Comparison of ENCODE assay signal across 8 cellular contexts in genomic region chr22:28884754-28885375, GRCh38. TPM values are rescaled to one million over a fixed set of nuclear protein-coding genes. Genes with fewer than 3 reads are reported as not detected.
DNase-seq lines count a peak whose midpoint lies in the region; ATAC-seq and TF ChIP-seq lines count a peak whose summit lies in the region.

No MANE protein-coding gene starts in this region.

- H4K20me1 ChIP-seq in BLaER1 = peaks cover 57% of the 10 kb centered on the region

- DNase-seq in MG63 (no peak), dorsolateral prefrontal cortex (peak in 1 of 10 donors; percentile 22), globus pallidus (ENCODE audit: low spot score) (no peak), C1 segment of cervical spinal cord (lab: John Stamatoyannopoulos, UW) (no peak), GOT3 (lab: John Stamatoyannopoulos, UW) (no peak)

- ATAC-seq in HG03039 (IDR thresholded peaks at IDR 0.05; ENCODE audit: unreplicated experiment) = no peak

- no peaks in the 10 kb centered on the region for H3K36me3 ChIP-seq in BLaER1
- no peaks in the 10 kb centered on the region for H3K36me3 ChIP-seq in MG63

- intact Hi-C loops in dorsolateral prefrontal cortex (cut with DNase I) = no loop called here

- H3K9me3 Mint-ChIP-seq in nephron = no peaks in the 10 kb centered on the region

- TF ChIP-seq CTCF in dorsolateral prefrontal cortex (IDR thresholded peaks at IDR 0.05 in 54 of 56, conservative IDR thresholded peaks at IDR 0.05 in 2 of 56; ENCODE audit: low read depth in 1 of 56, partially characterized antibody in 56 of 56) (no peak), nephron (IDR thresholded peaks at IDR 0.05; ENCODE audit: unreplicated experiment in 3 of 3) (no peak)

- 0 out of 2 replicates have a peak overlapping the region, but pooled peaks have one; percentile 78 for H3K9ac ChIP-seq in BLaER1

- no peaks in the 10 kb centered on the region for H3K9me3 ChIP-seq in BLaER1
- H3K9me3 ChIP-seq in MG63 = no peaks in the 10 kb centered on the region

- H3K27me3 ChIP-seq in BLaER1 = 0 out of 2 replicates have a peak, but pooled peaks cover 4% of the 10 kb centered on the region
- H3K27me3 ChIP-seq in MG63 = no peaks in the 10 kb centered on the region
- no peaks in the 10 kb centered on the region for H3K27me3 ChIP-seq in dorsolateral prefrontal cortex

- H3K27ac Mint-ChIP-seq in nephron = peak overlapping the region; percentile 56 to 80 (median 76)

- peaks cover 5% of the 10 kb centered on the region for H3K27me3 Mint-ChIP-seq in nephron (ENCODE audit: low read depth)

- H3K27ac ChIP-seq in BLaER1 (no peak overlapping the region), dorsolateral prefrontal cortex (peak overlapping the region in 42 of 59 donors; percentile 2 to 81 (median 59))

- peaks cover 40% of the 10 kb centered on the region for H3K4me1 ChIP-seq in BLaER1

- H3K4me3 ChIP-seq in BLaER1 (peak overlapping the region; percentile 84), MG63 (peak overlapping the region; percentile 66), dorsolateral prefrontal cortex (peak overlapping the region; percentile 53 to 83 (median 72))

- H3K4me2 ChIP-seq in BLaER1 = peak overlapping the region; percentile 98

- no peaks in the 10 kb centered on the region for H3K36me3 Mint-ChIP-seq in nephron (ENCODE audit: low read depth)

- peaks cover 55% of the 10 kb centered on the region for H3K4me1 Mint-ChIP-seq in nephron

- peak overlapping the region; percentile 82 to 90 (median 90) for H3K4me3 Mint-ChIP-seq in nephron

RNA-seq across cellular contexts. Expression of gene ZNRF3, which starts 1.5 kb away (rescaled TPM):
- total RNA-seq in MG63 (2014; rRNA removed; shearing (Covaris generic); ENCODE audit: low replicate concordance) = 2.1 and 2.2 TPM in 2 replicates
- 10 to 100 TPM; 13.3 to 65.5 (median 24.6) TPM for total RNA-seq in dorsolateral prefrontal cortex
